Comparison of ENCODE assay signal across 8 cellular contexts in the genomic region with DNA sequence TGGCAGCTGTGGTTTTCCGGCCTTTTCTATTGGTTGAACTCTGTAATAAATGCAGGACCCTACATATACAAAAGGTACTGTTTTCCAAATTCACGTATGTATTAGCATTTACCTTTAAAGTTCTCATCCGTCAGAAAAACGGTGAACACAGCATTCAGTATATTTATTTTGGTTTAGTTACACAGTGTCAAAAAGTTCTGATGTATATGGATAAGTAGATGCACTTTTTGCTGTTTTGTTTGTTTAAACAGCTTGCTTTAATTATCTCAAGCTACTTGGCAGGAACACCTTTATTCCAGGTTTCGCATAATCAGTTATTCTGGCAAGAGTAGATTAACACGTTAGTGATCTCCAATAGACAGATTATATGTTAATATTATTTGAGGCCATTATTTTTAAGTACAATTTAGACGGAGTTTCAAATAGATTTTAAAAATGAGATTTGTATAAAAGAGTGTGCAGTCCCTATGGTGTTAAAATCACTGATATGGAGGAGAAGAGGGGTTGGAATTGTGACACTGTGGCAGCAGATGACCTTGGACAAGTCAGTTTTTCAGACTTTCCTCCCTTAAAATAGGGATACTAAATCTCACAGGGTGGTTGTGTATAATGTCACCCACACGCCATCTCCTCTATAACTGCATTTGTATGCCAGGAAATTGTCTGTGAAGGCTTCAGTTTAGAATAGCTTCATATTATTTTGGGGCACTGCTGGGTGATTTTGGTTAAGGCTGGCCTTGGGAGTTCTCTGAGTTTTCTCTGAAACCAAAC. TPM values are rescaled to one million over a fixed set of nuclear protein-coding genes. Genes with fewer than 3 reads are reported as not detected.
DNase-seq lines count a peak whose midpoint lies in the region; ATAC-seq and TF ChIP-seq lines count a peak whose summit lies in the region.

No MANE protein-coding gene starts in this region.

- H3K9me3 ChIP-seq in BE2C (no peaks in the 10 kb centered on the region), MG63 (no peaks in the 10 kb centered on the region)

- H3K36me3 ChIP-seq in BE2C (peaks cover 43% of the 10 kb centered on the region), MG63 (peaks cover 68% of the 10 kb centered on the region)

- H3K27ac ChIP-seq in cingulate gyrus (ENCODE audit: low read depth, low read length), result peak overlapping the region; percentile 96

- H3K9me3 Mint-ChIP-seq in natural killer cell treated with Interleukin-12 subunit alpha and Interleukin-12 subunit beta and Interleukin-15 and Interleukin-18, amount 100 ng/mL, for 72 hours, result no peaks in the 10 kb centered on the region

- no peak for ATAC-seq in natural killer cell treated with Interleukin-12 subunit alpha and Interleukin-12 subunit beta and Interleukin-15 and Interleukin-18, amount 100 ng/mL, for 72 hours
- ATAC-seq in GM19452 (IDR thresholded peaks at IDR 0.05; ENCODE audit: unreplicated experiment) (no peak), HG02981 (IDR thresholded peaks at IDR 0.05; ENCODE audit: unreplicated experiment) (no peak)

- peak overlapping the region; percentile 98 to 99 for H3K27ac Mint-ChIP-seq in natural killer cell treated with Interleukin-12 subunit alpha and Interleukin-12 subunit beta and Interleukin-15 and Interleukin-18, amount 100 ng/mL, for 72 hours

- H3K4me3 Mint-ChIP-seq in natural killer cell treated with Interleukin-12 subunit alpha and Interleukin-12 subunit beta and Interleukin-15 and Interleukin-18, amount 100 ng/mL, for 72 hours, result peak overlapping the region; percentile 95

- no peaks in the 10 kb centered on the region for H3K27me3 Mint-ChIP-seq in natural killer cell treated with Interleukin-12 subunit alpha and Interleukin-12 subunit beta and Interleukin-15 and Interleukin-18, amount 100 ng/mL, for 72 hours

- TF ChIP-seq CTCF in BE2C (IDR thresholded peaks at IDR 0.05; ENCODE audit: low read depth, low read length), result no peak

- peak overlapping the region; percentile 93 for H3K4me3 ChIP-seq in BE2C (ENCODE audit: low read depth, low read length)
- peak overlapping the region; percentile 98 for H3K4me3 ChIP-seq in MG63

- H3K4me1 ChIP-seq in BE2C, result peaks cover 19% of the 10 kb centered on the region

- H3K4me1 Mint-ChIP-seq in natural killer cell treated with Interleukin-12 subunit alpha and Interleukin-12 subunit beta and Interleukin-15 and Interleukin-18, amount 100 ng/mL, for 72 hours (ENCODE audit: low read depth in 2 of 2), result peaks cover 48 to 62% of the 10 kb centered on the region in 2 donors

- H3K27me3 ChIP-seq in BE2C (no peaks in the 10 kb centered on the region), MG63 (no peaks in the 10 kb centered on the region)

- no peak for DNase-seq in BE2C
- DNase-seq in MG63, result no peak
- no peak for DNase-seq in natural killer cell treated with Interleukin-12 subunit alpha and Interleukin-12 subunit beta and Interleukin-15 and Interleukin-18, amount 100 ng/mL, for 72 hours (ENCODE audit: low spot score)
- no peak for DNase-seq in superior temporal gyrus (ENCODE audit: extremely low spot score)
- no peak for DNase-seq in NCI-H2171 (lab: John Stamatoyannopoulos, UW)

- peaks cover 52% of the 10 kb centered on the region for H3K36me3 Mint-ChIP-seq in natural killer cell treated with Interleukin-12 subunit alpha and Interleukin-12 subunit beta and Interleukin-15 and Interleukin-18, amount 100 ng/mL, for 72 hours

RNA-seq across cellular contexts. Expression of gene HERPUD1, which starts 2.1 kb away (rescaled TPM):
- 191 TPM for polyA plus RNA-seq in BE2C (2012; ENCODE audit: insufficient read depth, insufficient read length, low read depth)
- total RNA-seq in MG63 (2014; rRNA removed; shearing (Covaris generic); ENCODE audit: low replicate concordance), result 226 and 252 TPM in 2 replicates
- 100 to 1,000 TPM; 127 to 141 TPM for total RNA-seq in natural killer cell treated with Interleukin-12 subunit alpha and Interleukin-12 subunit beta and Interleukin-15 and Interleukin-18, amount 100 ng/mL, for 72 hours

RNA-seq across cellular contexts. Expression of gene CETP, which starts 27.7 kb away (rescaled TPM):
- polyA plus RNA-seq in BE2C (2012; ENCODE audit: insufficient read depth, insufficient read length, low read depth), result not detected
- not detected in 2 replicates for total RNA-seq in MG63 (2014; rRNA removed; shearing (Covaris generic); ENCODE audit: low replicate concordance)
- not detected for total RNA-seq in natural killer cell treated with Interleukin-12 subunit alpha and Interleukin-12 subunit beta and Interleukin-15 and Interleukin-18, amount 100 ng/mL, for 72 hours

RNA-seq across cellular contexts. Expression of gene NLRC5, which starts 55.3 kb away (rescaled TPM):
- polyA plus RNA-seq in BE2C (2012; ENCODE audit: insufficient read depth, insufficient read length, low read depth), result 11.6 TPM
- total RNA-seq in MG63 (2014; rRNA removed; shearing (Covaris generic); ENCODE audit: low replicate concordance), result 4.9 and 11.7 TPM in 2 replicates
- total RNA-seq in natural killer cell treated with Interleukin-12 subunit alpha and Interleukin-12 subunit beta and Interleukin-15 and Interleukin-18, amount 100 ng/mL, for 72 hours, result 100 to 1,000 TPM; 190 to 316 TPM

Comparison
In these comparisons a context has a peak if more than half of its experiments do, and no peak if none do; other contexts are left out.
1. RNA of gene NLRC5, which starts 55.3 kb away (total RNA-seq): 190 to 316 TPM in natural killer cell treated with Interleukin-12 subunit alpha and Interleukin-12 subunit beta and Interleukin-15 and Interleukin-18, amount 100 ng/mL, for 72 hours; 4.9 to 11.7 TPM in MG63; every median in the first group is over 10 times any median in the second.